In genomic region chr14:39582028-39582654, GRCh38 we compare ENCODE assay signal across 26 cellular contexts.
DNase-seq lines count a peak whose midpoint lies in the region; ATAC-seq and TF ChIP-seq lines count a peak whose summit lies in the region.
"Had no signal": no experiment of that assay in that cellular context is flagged by ENCODE, and none has a peak within 500 bp of the region (broad histone marks: within the 10 kb centered on the region; RNA-seq: fewer than 3 reads in every experiment).

No MANE protein-coding gene starts in this region.

- no peak overlapping the region for H3K4me3 Mint-ChIP-seq in activated CD4-positive, alpha-beta T cell treated with anti-CD3 and anti-CD28 coated beads for 36 hours
- H3K4me3 Mint-ChIP-seq: activated B cell treated with CpG ODN at 0.5 μM for 24 hours; activated naive CD4-positive, alpha-beta T cell treated with anti-CD3 and anti-CD28 coated beads, Interleukin-2, amount 10 ng/mL, durations not matched to agents 7 days and 5 days; activated T-helper 1 cell treated with anti-CD3 and anti-CD28 coated beads, Interleukin-12 subunit alpha, Interleukin-12 subunit beta, Interleukin-2, Interleukin-4 antibody, amounts not matched to agents 30 ng/mL and 10 ng/mL and 1 ng/mL, durations not matched to agents 14 hours and 24 hours and 36 hours; CD4-positive, alpha-beta memory T cell; nephron progenitor cell had no signal

- H3K27ac ChIP-seq in SU-DHL-6 (ENCODE audit: low read depth, low read length): peak overlapping the region; percentile 28; the same call in 1 of the 2 replicates
- H3K27ac ChIP-seq: heart left ventricle had no signal

- TF ChIP-seq CTCF in SU-DHL-6 (IDR thresholded peaks at IDR 0.05; ENCODE audit: insufficient read depth, low read length, poor library complexity, severe bottlenecking): no peak

- ATAC-seq in activated CD4-positive, alpha-beta T cell treated with anti-CD3 and anti-CD28 coated beads for 36 hours: peak; percentile 23
- ATAC-seq in HG02759 (IDR thresholded peaks at IDR 0.05; ENCODE audit: unreplicated experiment): peak; percentile 56
- ATAC-seq in GM18520 (IDR thresholded peaks at IDR 0.05; ENCODE audit: unreplicated experiment): no peak
- ATAC-seq: heart left ventricle, Panc1 had no signal

- CTCF ChIA-PET in activated CD4-positive, alpha-beta T cell treated with anti-CD3 and anti-CD28 coated beads for 36 hours (lab: Charles Lee): no interaction called here

- DNase-seq in activated CD4-positive, alpha-beta T cell treated with anti-CD3 and anti-CD28 coated beads for 36 hours: no peak
- DNase-seq in activated CD4-positive, alpha-beta T cell treated with anti-CD3 and anti-CD28 coated beads for 1 hour: no peak
- peak; percentile 18 for DNase-seq in superior temporal gyrus (ENCODE audit: extremely low spot score)
- DNase-seq in SKM-1 treated with dmso at 0.1 percent for 144 hours (lab: John Stamatoyannopoulos, UW; ENCODE audit: unreplicated experiment): no peak
- DNase-seq in NCI-H146 (lab: John Stamatoyannopoulos, UW): no peak
- DNase-seq: activated B cell treated with CpG ODN at 0.5 μM for 24 hours; activated CD4-positive, alpha-beta T cell treated with anti-CD3 and anti-CD28 coated beads, Interleukin-2, amount 50 U/mL, for 4 hours; activated naive CD4-positive, alpha-beta T cell treated with anti-CD3 and anti-CD28 coated beads, Interleukin-2, amount 10 ng/mL, durations not matched to agents 7 days and 5 days; amniotic stem cell; effector CD4-positive, alpha-beta T cell; erythroblast; heart left ventricle; NCI-H510A; nephron progenitor cell; NK-92 treated with Interleukin-12 subunit alpha and Interleukin-12 subunit beta, amount 100 ng/mL, for 24 hours; retina; SHP77; stimulated activated CD4-positive, alpha-beta T cell treated with anti-CD3 and anti-CD28 coated beads, Interleukin-2, amount 100 ng/mL, for 24 hours; T-helper 9 cell had no signal

- no peak overlapping the region for H3K4me3 ChIP-seq in SU-DHL-6 (ENCODE audit: insufficient read depth, low read length, poor library complexity, severe bottlenecking)
- H3K4me3 ChIP-seq: HAP-1, heart left ventricle had no signal

- H3K27ac Mint-ChIP-seq in activated CD4-positive, alpha-beta T cell treated with anti-CD3 and anti-CD28 coated beads for 36 hours: no peak overlapping the region
- H3K27ac Mint-ChIP-seq: activated B cell treated with CpG ODN at 0.5 μM for 24 hours; activated naive CD4-positive, alpha-beta T cell treated with anti-CD3 and anti-CD28 coated beads, Interleukin-2, amount 10 ng/mL, durations not matched to agents 7 days and 5 days; activated T-helper 1 cell treated with anti-CD3 and anti-CD28 coated beads, Interleukin-12 subunit alpha, Interleukin-12 subunit beta, Interleukin-2, Interleukin-4 antibody, amounts not matched to agents 30 ng/mL and 10 ng/mL and 1 ng/mL, durations not matched to agents 14 hours and 24 hours and 36 hours; CD4-positive, alpha-beta memory T cell; nephron progenitor cell had no signal

- H3K9me2 ChIP-seq in SU-DHL-6 (replicated peaks; ENCODE audit: insufficient read depth, low read length): no peaks in the 10 kb centered on the region

- H3K36me3 ChIP-seq in SU-DHL-6 (ENCODE audit: low read length): no peaks in the 10 kb centered on the region
- H3K36me3 ChIP-seq: HAP-1, heart left ventricle had no signal

- H3K36me3 Mint-ChIP-seq in activated CD4-positive, alpha-beta T cell treated with anti-CD3 and anti-CD28 coated beads for 36 hours (ENCODE audit: low read depth): no peaks in the 10 kb centered on the region
- H3K36me3 Mint-ChIP-seq: activated naive CD4-positive, alpha-beta T cell treated with anti-CD3 and anti-CD28 coated beads, Interleukin-2, amount 10 ng/mL, durations not matched to agents 7 days and 5 days had no signal

- no peaks in the 10 kb centered on the region for H3K27me3 Mint-ChIP-seq in activated CD4-positive, alpha-beta T cell treated with anti-CD3 and anti-CD28 coated beads for 36 hours
- H3K27me3 Mint-ChIP-seq: activated B cell treated with CpG ODN at 0.5 μM for 24 hours; activated naive CD4-positive, alpha-beta T cell treated with anti-CD3 and anti-CD28 coated beads, Interleukin-2, amount 10 ng/mL, durations not matched to agents 7 days and 5 days; CD4-positive, alpha-beta memory T cell had no signal

- no peaks in the 10 kb centered on the region for H3K27me3 ChIP-seq in SU-DHL-6 (ENCODE audit: low read length)
- H3K27me3 ChIP-seq: heart left ventricle had no signal

- POLR2A ChIA-PET in activated CD4-positive, alpha-beta T cell treated with anti-CD3 and anti-CD28 coated beads for 36 hours (lab: Charles Lee): no interaction called here

- H3K9ac ChIP-seq in SU-DHL-6 (ENCODE audit: low read length): peak overlapping the region; percentile 9; the same call in 1 of the 2 replicates

- peak overlapping the region; percentile 86 for H2AFZ ChIP-seq in SU-DHL-6 (ENCODE audit: low read depth, low read length, severe bottlenecking)

- no peaks in the 10 kb centered on the region for H3K79me2 ChIP-seq in SU-DHL-6 (ENCODE audit: insufficient read depth, low read length)

- H3K4me1 Mint-ChIP-seq in activated CD4-positive, alpha-beta T cell treated with anti-CD3 and anti-CD28 coated beads for 36 hours: no peaks in the 10 kb centered on the region
- H3K4me1 Mint-ChIP-seq: activated B cell treated with CpG ODN at 0.5 μM for 24 hours; activated naive CD4-positive, alpha-beta T cell treated with anti-CD3 and anti-CD28 coated beads, Interleukin-2, amount 10 ng/mL, durations not matched to agents 7 days and 5 days had no signal

- H3F3A ChIP-seq in SU-DHL-6 (ENCODE audit: insufficient read depth): no peaks in the 10 kb centered on the region

- intact Hi-C loops in activated CD4-positive, alpha-beta T cell treated with anti-CD3 and anti-CD28 coated beads for 36 hours (cut with DNase I, micrococcal nuclease): no loop called here

- H4K20me1 ChIP-seq in SU-DHL-6 (ENCODE audit: low read depth, low read length): no peaks in the 10 kb centered on the region

- H3K9me3 Mint-ChIP-seq in activated CD4-positive, alpha-beta T cell treated with anti-CD3 and anti-CD28 coated beads for 36 hours (ENCODE audit: low read depth): peaks cover 8% of the 10 kb centered on the region

- H3K4me2 ChIP-seq in SU-DHL-6 (ENCODE audit: low read depth, low read length, poor library complexity, severe bottlenecking): peak overlapping the region; percentile 16

- no peaks in the 10 kb centered on the region for H3K9me3 ChIP-seq in SU-DHL-6 (ENCODE audit: insufficient read depth, low read length)
- H3K9me3 ChIP-seq: HAP-1, heart left ventricle had no signal
